Comparison of ENCODE assay signal across 28 cellular contexts in the genomic region with DNA sequence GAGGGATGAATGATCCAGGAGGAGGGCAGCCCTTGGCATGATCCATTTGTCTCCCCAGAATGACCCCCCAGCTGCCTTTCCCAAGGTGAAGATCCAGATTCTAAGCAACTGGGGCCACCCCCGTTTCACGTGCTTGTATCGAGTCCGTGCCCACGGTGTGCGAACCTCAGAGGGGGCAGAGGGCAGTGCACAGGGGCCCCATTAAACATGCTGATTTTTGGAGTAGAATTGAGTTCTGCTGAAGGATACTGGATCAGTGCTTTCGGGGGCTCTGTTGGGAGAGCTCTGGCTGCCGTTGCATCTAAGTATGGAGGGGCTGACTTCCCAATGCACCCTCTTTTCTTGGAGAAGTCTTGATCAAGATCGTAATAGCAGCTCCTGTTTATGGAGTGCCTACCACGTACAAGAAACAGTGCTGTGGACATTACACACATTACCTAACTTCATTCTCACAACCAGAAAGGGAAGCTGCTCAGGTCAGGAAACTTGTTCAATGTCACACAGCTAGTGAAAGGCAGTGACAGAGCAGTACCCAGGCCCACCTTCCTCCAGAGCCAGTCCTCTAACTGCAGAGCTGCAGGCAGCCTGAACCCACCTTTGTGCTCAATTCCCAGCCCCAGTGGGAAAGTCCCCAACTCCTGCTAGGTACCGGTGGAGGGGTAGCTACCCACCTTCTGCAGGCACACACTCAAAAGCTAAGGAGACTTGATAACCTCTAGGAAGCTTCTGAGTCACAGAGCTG. TPM values are rescaled to one million over a fixed set of nuclear protein-coding genes. Genes with fewer than 3 reads are reported as not detected.
DNase-seq lines count a peak whose midpoint lies in the region; ATAC-seq and TF ChIP-seq lines count a peak whose summit lies in the region.
"Had no signal": no experiment of that assay in that cellular context is flagged by ENCODE, and none has a peak within 500 bp of the region (broad histone marks: within the 10 kb centered on the region; RNA-seq: fewer than 3 reads in every experiment).

No MANE protein-coding gene starts in this region.

- no peak overlapping the region for H3K9ac ChIP-seq in mammary epithelial cell (ENCODE audit: insufficient read depth, low read length)

- 98% methylated on average over 10 of the region's 11 CpGs for WGBS in mammary epithelial cell (ENCODE audit: low coverage, missing lambda C conversion rate)

- H3K27me3 ChIP-seq in CD4-positive, alpha-beta memory T cell (ENCODE audit: insufficient read depth, low read length), result no peaks in the 10 kb centered on the region
- no peaks in the 10 kb centered on the region for H3K27me3 ChIP-seq in mammary epithelial cell (ENCODE audit: insufficient read depth, low read length)
- H3K27me3 ChIP-seq: body of pancreas, dorsolateral prefrontal cortex, esophagus muscularis mucosa, foreskin keratinocyte, ovary, suprapubic skin, upper lobe of left lung had no signal

- H3K4me1 ChIP-seq in CD4-positive, alpha-beta memory T cell (ENCODE audit: insufficient read depth, low read length), result peaks cover 32% of the 10 kb centered on the region
- H3K4me1 ChIP-seq in mammary epithelial cell (ENCODE audit: insufficient read depth, low read length), result peaks cover 26% of the 10 kb centered on the region

- no peaks in the 10 kb centered on the region for H4K20me1 ChIP-seq in mammary epithelial cell (ENCODE audit: insufficient read depth, low read length)

- TF ChIP-seq CTCF in activated CD8-positive, alpha-beta T cell treated with anti-CD3 and anti-CD28 coated beads for 36 hours (IDR thresholded peaks at IDR 0.05), result no peak
- TF ChIP-seq CTCF in neural crest cell (conservative IDR thresholded peaks at IDR 0.05) (no peak), mammary epithelial cell (conservative IDR thresholded peaks at IDR 0.05 in 1 of 2, IDR thresholded peaks at IDR 0.05 in 1 of 2; ENCODE audit: extremely low read depth in 1 of 2, insufficient read depth in 1 of 2, low read depth in 1 of 2, low read length in 2 of 2) (no peak)

- ATAC-seq in activated CD8-positive, alpha-beta T cell treated with anti-CD3 and anti-CD28 coated beads for 36 hours, result no peak
- no peak for ATAC-seq in activated CD8-positive, alpha-beta T cell treated with anti-CD3 and anti-CD28 coated beads, Interleukin-2, amount 10 ng/mL, durations not matched to agents 7 days and 5 days
- no peak for ATAC-seq in T-helper 17 cell
- no peak for ATAC-seq in GM19324 (IDR thresholded peaks at IDR 0.05; ENCODE audit: low FRiP score, unreplicated experiment)
- ATAC-seq: body of pancreas, foreskin keratinocyte had no signal

- no peak overlapping the region for H3K4me2 ChIP-seq in mammary epithelial cell (ENCODE audit: insufficient read depth, low read depth, low read length)

- H3K36me3 ChIP-seq in CD4-positive, alpha-beta memory T cell (ENCODE audit: insufficient read depth, low read length), result peaks cover 6% of the 10 kb centered on the region
- peaks cover 5% of the 10 kb centered on the region for H3K36me3 ChIP-seq in mammary epithelial cell (ENCODE audit: insufficient read depth, low read length)
- H3K36me3 ChIP-seq: ovary had no signal

- peaks cover 14% of the 10 kb centered on the region for H3K36me3 Mint-ChIP-seq in activated CD8-positive, alpha-beta T cell treated with anti-CD3 and anti-CD28 coated beads for 36 hours (ENCODE audit: low read depth)
- peaks cover 13% of the 10 kb centered on the region for H3K36me3 Mint-ChIP-seq in activated CD8-positive, alpha-beta T cell treated with anti-CD3 and anti-CD28 coated beads, Interleukin-2, amount 10 ng/mL, durations not matched to agents 7 days and 5 days (ENCODE audit: low read depth)
- peaks cover 7 to 12% of the 10 kb centered on the region in 2 donors for H3K36me3 Mint-ChIP-seq in CD4-positive, alpha-beta memory T cell
- peaks cover 4% of the 10 kb centered on the region for H3K36me3 Mint-ChIP-seq in T-helper 17 cell (ENCODE audit: low read depth)
- H3K36me3 Mint-ChIP-seq in neural crest cell (ENCODE audit: low read depth), result peaks cover 12% of the 10 kb centered on the region

- peaks cover 34% of the 10 kb centered on the region for H3K4me1 Mint-ChIP-seq in activated CD8-positive, alpha-beta T cell treated with anti-CD3 and anti-CD28 coated beads for 36 hours (ENCODE audit: low read depth)
- H3K4me1 Mint-ChIP-seq in activated CD8-positive, alpha-beta T cell treated with anti-CD3 and anti-CD28 coated beads, Interleukin-2, amount 10 ng/mL, durations not matched to agents 7 days and 5 days (ENCODE audit: low read depth), result peaks cover 30% of the 10 kb centered on the region
- H3K4me1 Mint-ChIP-seq in CD4-positive, alpha-beta memory T cell, result peaks cover 13 to 39% (median 26%) of the 10 kb centered on the region in 4 donors
- H3K4me1 Mint-ChIP-seq in T-helper 17 cell (peaks cover 21% of the 10 kb centered on the region), neural crest cell (peaks cover 32% of the 10 kb centered on the region)

- CTCF ChIA-PET in activated CD8-positive, alpha-beta T cell treated with anti-CD3 and anti-CD28 coated beads for 36 hours (lab: Charles Lee), result interaction anchor here (1.1 to 4.7 kb wide), 8 partner anchors 10 to 79 kb away, joined by 3 to 49 read pairs (median 8); a partner anchor contains a TSS
- CTCF ChIA-PET in activated CD8-positive, alpha-beta T cell treated with anti-CD3 and anti-CD28 coated beads, Interleukin-2, amount 10 ng/mL, durations not matched to agents 7 days and 5 days (lab: Charles Lee), result interaction anchor here (1.4 to 4.3 kb wide), 6 partner anchors 9 to 264 kb away, joined by 3 to 43 read pairs (median 17); a partner anchor contains a TSS
- CTCF ChIA-PET in CD4-positive, alpha-beta memory T cell (lab: Charles Lee; ENCODE audit: partially characterized antibody), result interaction anchor here (1.5 to 5.3 kb wide), 3 partner anchors 13 to 43 kb away, joined by 3 to 33 read pairs (median 22); a partner anchor contains a TSS
- CTCF ChIA-PET in mammary epithelial cell (lab: Charles Lee; ENCODE audit: low non-redundant PET), result no interaction called here

- dilution Hi-C loops in mammary epithelial cell (cut with HindIII; ENCODE audit: low sequenced_read_pairs), result no loop called here

- H3K27ac ChIP-seq in CD4-positive, alpha-beta memory T cell (ENCODE audit: low read depth, low read length), result no peak overlapping the region
- no peak overlapping the region for H3K27ac ChIP-seq in mammary epithelial cell (ENCODE audit: insufficient read depth, low read depth, low read length)
- H3K27ac ChIP-seq: body of pancreas, C4-2B, dorsolateral prefrontal cortex, esophagus muscularis mucosa, foreskin keratinocyte, ovary, skin epidermis, suprapubic skin, upper lobe of left lung had no signal

- no peak overlapping the region for H3K4me3 ChIP-seq in CD4-positive, alpha-beta memory T cell (ENCODE audit: low read length in 2 of 2)
- no peak overlapping the region for H3K4me3 ChIP-seq in mammary epithelial cell (replicated peaks in 1 of 3; ENCODE audit: insufficient read depth in 1 of 3, low read depth in 2 of 3, low read length in 3 of 3)
- H3K4me3 ChIP-seq: body of pancreas, dorsolateral prefrontal cortex, esophagus muscularis mucosa, ovary, skin epidermis, suprapubic skin, upper lobe of left lung had no signal

- BruUV-seq in mammary epithelial cell (replicated peaks; lab: Mats Ljungman, UMichigan), result no TSS peak

- no peak for DNase-seq in activated CD8-positive, alpha-beta T cell treated with anti-CD3 and anti-CD28 coated beads for 36 hours
- no peak for DNase-seq in activated CD8-positive, alpha-beta T cell treated with anti-CD3 and anti-CD28 coated beads, Interleukin-2, amount 10 ng/mL, durations not matched to agents 7 days and 5 days
- no peak for DNase-seq in CD4-positive, alpha-beta memory T cell
- DNase-seq in T-helper 17 cell, result no peak
- no peak for DNase-seq in neural crest cell (ENCODE audit: low read depth, low spot score)
- DNase-seq in GM03348 (ENCODE audit: low spot score), result no peak
- DNase-seq in mammary epithelial cell, result no peak
- DNase-seq: activated effector memory CD4-positive, alpha-beta T cell treated with anti-CD3 and anti-CD28 coated beads, Interleukin-2, amount 50 U/mL, for 16 hours; activated T-cell treated with anti-CD3 and anti-CD28 coated beads for 4 hours; body of pancreas; dorsolateral prefrontal cortex; foreskin keratinocyte; head of caudate nucleus; NCI-H1048; NCI-H2171; NCI-H510A; OCI-M1; stimulated activated naive CD4-positive, alpha-beta T cell treated with Interleukin-2 at 50 U/mL for 16 hours; T-helper 1 cell; upper lobe of left lung had no signal

- intact Hi-C loops in activated CD8-positive, alpha-beta T cell treated with anti-CD3 and anti-CD28 coated beads for 36 hours (cut with micrococcal nuclease), result no loop called here
- intact Hi-C loops in CD4-positive, alpha-beta memory T cell (cut with micrococcal nuclease), result no loop called here
- intact Hi-C loops in mammary epithelial cell (cut with micrococcal nuclease), result no loop called here

- in situ Hi-C loops in mammary epithelial cell (cut with MboI; ENCODE audit: low sequenced_read_pairs in 2 of 2), result no loop called here

- POLR2A ChIA-PET in activated CD8-positive, alpha-beta T cell treated with anti-CD3 and anti-CD28 coated beads for 36 hours (lab: Charles Lee), result interaction anchor here (1.3 to 6.4 kb wide), 4 partner anchors 8 to 80 kb away, joined by 4 to 163 read pairs (median 20); a partner anchor contains a TSS
- POLR2A ChIA-PET in activated CD8-positive, alpha-beta T cell treated with anti-CD3 and anti-CD28 coated beads, Interleukin-2, amount 10 ng/mL, durations not matched to agents 7 days and 5 days (lab: Charles Lee), result interaction anchor here (2.3 kb wide), 1 partner anchor 9 kb away, joined by 10 read pairs; no protein-coding TSS in a partner anchor
- POLR2A ChIA-PET in CD4-positive, alpha-beta memory T cell (lab: Charles Lee; ENCODE audit: partially characterized antibody), result interaction anchor here (1.3 to 6.3 kb wide), 4 partner anchors 13 to 333 kb away, joined by 3 to 97 read pairs (median 19); a partner anchor contains a TSS

- H3K9me3 ChIP-seq in CD4-positive, alpha-beta memory T cell (ENCODE audit: control insufficient read depth in 1 of 2, low read length in 2 of 2), result no peaks in the 10 kb centered on the region
- no peaks in the 10 kb centered on the region for H3K9me3 ChIP-seq in T-helper 17 cell (ENCODE audit: control insufficient read depth, low read length, poor library complexity, severe bottlenecking)
- H3K9me3 ChIP-seq in mammary epithelial cell (replicated peaks; ENCODE audit: insufficient read depth, low read length), result no peaks in the 10 kb centered on the region
- H3K9me3 ChIP-seq: body of pancreas, esophagus muscularis mucosa, ovary, suprapubic skin, upper lobe of left lung had no signal

- H2AFZ ChIP-seq in mammary epithelial cell (ENCODE audit: low read depth, low read length), result no peak overlapping the region

- no peak overlapping the region for H3K4me3 Mint-ChIP-seq in activated CD8-positive, alpha-beta T cell treated with anti-CD3 and anti-CD28 coated beads for 36 hours
- H3K4me3 Mint-ChIP-seq in activated CD8-positive, alpha-beta T cell treated with anti-CD3 and anti-CD28 coated beads, Interleukin-2, amount 10 ng/mL, durations not matched to agents 7 days and 5 days, result no peak overlapping the region
- H3K4me3 Mint-ChIP-seq in CD4-positive, alpha-beta memory T cell, result no peak overlapping the region
- H3K4me3 Mint-ChIP-seq in T-helper 17 cell (no peak overlapping the region), neural crest cell (peak overlapping the region; percentile 49)

- no peaks in the 10 kb centered on the region for H3K79me2 ChIP-seq in mammary epithelial cell (ENCODE audit: insufficient read depth, low read length)

- H3K27me3 Mint-ChIP-seq in activated CD8-positive, alpha-beta T cell treated with anti-CD3 and anti-CD28 coated beads for 36 hours, result peaks cover 3% of the 10 kb centered on the region
- H3K27me3 Mint-ChIP-seq in activated CD8-positive, alpha-beta T cell treated with anti-CD3 and anti-CD28 coated beads, Interleukin-2, amount 10 ng/mL, durations not matched to agents 7 days and 5 days (ENCODE audit: low read depth), result no peaks in the 10 kb centered on the region
- H3K27me3 Mint-ChIP-seq in CD4-positive, alpha-beta memory T cell, result no peaks in the 10 kb centered on the region
- H3K27me3 Mint-ChIP-seq in T-helper 17 cell (no peaks in the 10 kb centered on the region), neural crest cell (ENCODE audit: low read depth) (peaks cover 32% of the 10 kb centered on the region)

- no peaks in the 10 kb centered on the region for H3K9me3 Mint-ChIP-seq in activated CD8-positive, alpha-beta T cell treated with anti-CD3 and anti-CD28 coated beads for 36 hours
- H3K9me3 Mint-ChIP-seq in activated CD8-positive, alpha-beta T cell treated with anti-CD3 and anti-CD28 coated beads, Interleukin-2, amount 10 ng/mL, durations not matched to agents 7 days and 5 days (ENCODE audit: insufficient read depth), result no peaks in the 10 kb centered on the region
- H3K9me3 Mint-ChIP-seq in CD4-positive, alpha-beta memory T cell, result no peaks in the 10 kb centered on the region
- no peaks in the 10 kb centered on the region for H3K9me3 Mint-ChIP-seq in neural crest cell
- H3K9me3 Mint-ChIP-seq: IgD-negative memory B cell, mesothelial cell of epicardium had no signal

- H3K27ac Mint-ChIP-seq in activated CD8-positive, alpha-beta T cell treated with anti-CD3 and anti-CD28 coated beads for 36 hours, result peak overlapping the region; percentile 22
- H3K27ac Mint-ChIP-seq in activated CD8-positive, alpha-beta T cell treated with anti-CD3 and anti-CD28 coated beads, Interleukin-2, amount 10 ng/mL, durations not matched to agents 7 days and 5 days, result no peak overlapping the region
- peak overlapping the region in 4 of 7 donors; percentile 19 to 99 (median 52) for H3K27ac Mint-ChIP-seq in CD4-positive, alpha-beta memory T cell
- H3K27ac Mint-ChIP-seq in T-helper 17 cell (peak overlapping the region; percentile 97), neural crest cell (ENCODE audit: unreplicated experiment) (no peak overlapping the region)
- H3K27ac Mint-ChIP-seq: mesothelial cell of epicardium had no signal

RNA-seq across cellular contexts. Expression of a gene that starts 5.4 kb away (rescaled TPM):
- total RNA-seq in activated CD8-positive, alpha-beta T cell treated with anti-CD3 and anti-CD28 coated beads for 36 hours, result 10 to 100 TPM; 11.5 to 11.8 TPM
- 1 to 10 TPM; 2.6 to 5.0 TPM for total RNA-seq in activated CD8-positive, alpha-beta T cell treated with anti-CD3 and anti-CD28 coated beads, Interleukin-2, amount 10 ng/mL, durations not matched to agents 7 days and 5 days
- 1 to 10 TPM in 1 of 2 experiments, under 1 TPM in 1; 0.47 to 1.3 TPM for total RNA-seq in CD4-positive, alpha-beta memory T cell
- polyA plus RNA-seq in CD4-positive, alpha-beta memory T cell, result under 1 TPM; 0.69 to 0.79 TPM
- total RNA-seq in T-helper 17 cell (10 to 100 TPM; 13.7 to 15.7 TPM), neural crest cell (2.3 and 3.1 TPM in 2 replicates), mammary epithelial cell (1 to 10 TPM; 2.8 to 4.3 TPM)
- 1.1 TPM for polyA plus RNA-seq in mammary epithelial cell
- not detected for polyA minus RNA-seq in mammary epithelial cell

RNA-seq across cellular contexts. Expression of a gene that starts 43.7 kb away (rescaled TPM):
- total RNA-seq in activated CD8-positive, alpha-beta T cell treated with anti-CD3 and anti-CD28 coated beads for 36 hours, result 100 to 1,000 TPM; 308 to 324 TPM
- 100 to 1,000 TPM; 271 to 272 TPM for total RNA-seq in activated CD8-positive, alpha-beta T cell treated with anti-CD3 and anti-CD28 coated beads, Interleukin-2, amount 10 ng/mL, durations not matched to agents 7 days and 5 days
- total RNA-seq in CD4-positive, alpha-beta memory T cell, result 100 to 1,000 TPM; 316 to 353 TPM
- polyA plus RNA-seq in CD4-positive, alpha-beta memory T cell, result 100 to 1,000 TPM; 305 to 343 TPM
- total RNA-seq in T-helper 17 cell, result 100 to 1,000 TPM; 215 to 250 TPM
- 236 and 245 TPM in 2 replicates for total RNA-seq in neural crest cell
- total RNA-seq in mammary epithelial cell, result 100 to 1,000 TPM; 110 to 157 TPM
- 97.7 TPM for polyA plus RNA-seq in mammary epithelial cell
- 119 TPM for polyA minus RNA-seq in mammary epithelial cell

RNA-seq across cellular contexts. Expression of a gene that starts 43.7 kb away (rescaled TPM):
- 100 to 1,000 TPM; 111 to 114 TPM for total RNA-seq in activated CD8-positive, alpha-beta T cell treated with anti-CD3 and anti-CD28 coated beads for 36 hours
- 100 to 1,000 TPM; 112 to 119 TPM for total RNA-seq in activated CD8-positive, alpha-beta T cell treated with anti-CD3 and anti-CD28 coated beads, Interleukin-2, amount 10 ng/mL, durations not matched to agents 7 days and 5 days
- total RNA-seq in CD4-positive, alpha-beta memory T cell, result 100 to 1,000 TPM; 129 to 138 TPM
- 10 to 100 TPM; 29.9 to 52.8 TPM for polyA plus RNA-seq in CD4-positive, alpha-beta memory T cell
- total RNA-seq in T-helper 17 cell (10 to 100 TPM; 86.0 to 87.8 TPM), neural crest cell (189 and 191 TPM in 2 replicates), mammary epithelial cell (10 to 100 TPM; 62.8 to 71.2 TPM)
- 91.9 TPM for polyA plus RNA-seq in mammary epithelial cell
- polyA minus RNA-seq in mammary epithelial cell, result 98.2 TPM

Comparison
In these comparisons a context has a peak if more than half of its experiments do, and no peak if none do; other contexts are left out.
1. H3K27ac Mint-ChIP-seq: peak in activated CD8-positive, alpha-beta T cell treated with anti-CD3 and anti-CD28 coated beads for 36 hours (single experiment), CD4-positive, alpha-beta memory T cell (4 of 7) and T-helper 17 cell (single experiment); none in activated CD8-positive, alpha-beta T cell treated with anti-CD3 and anti-CD28 coated beads, Interleukin-2, amount 10 ng/mL, durations not matched to agents 7 days and 5 days (single experiment) and neural crest cell (single experiment).